ENCODE assay signal across 1 cellular context in genomic region chr2:26330114-26330581, GRCh38.
TF ChIP-seq lines count a peak whose summit lies in the region.

No MANE protein-coding gene starts in this region.

TF ChIP-seq in GM12878, 131 proteins besides CTCF, POLR2A, EP300 and RAD21 (continued from another document):
- peak; percentile 15 for TF ChIP-seq SIX5 (IDR thresholded peaks at IDR 0.05; ENCODE audit: low read depth, low read length, severe bottlenecking)
- peak in 1 of 2 experiments; percentile 25; a peak in 1 of 4 replicates for TF ChIP-seq IKZF2 (IDR thresholded peaks at IDR 0.05)
- peak; percentile 86 for TF ChIP-seq RUNX3 (IDR thresholded peaks at IDR 0.05; ENCODE audit: low read length)
